18 cellular contexts compared by ENCODE assay signal in the genomic region with DNA sequence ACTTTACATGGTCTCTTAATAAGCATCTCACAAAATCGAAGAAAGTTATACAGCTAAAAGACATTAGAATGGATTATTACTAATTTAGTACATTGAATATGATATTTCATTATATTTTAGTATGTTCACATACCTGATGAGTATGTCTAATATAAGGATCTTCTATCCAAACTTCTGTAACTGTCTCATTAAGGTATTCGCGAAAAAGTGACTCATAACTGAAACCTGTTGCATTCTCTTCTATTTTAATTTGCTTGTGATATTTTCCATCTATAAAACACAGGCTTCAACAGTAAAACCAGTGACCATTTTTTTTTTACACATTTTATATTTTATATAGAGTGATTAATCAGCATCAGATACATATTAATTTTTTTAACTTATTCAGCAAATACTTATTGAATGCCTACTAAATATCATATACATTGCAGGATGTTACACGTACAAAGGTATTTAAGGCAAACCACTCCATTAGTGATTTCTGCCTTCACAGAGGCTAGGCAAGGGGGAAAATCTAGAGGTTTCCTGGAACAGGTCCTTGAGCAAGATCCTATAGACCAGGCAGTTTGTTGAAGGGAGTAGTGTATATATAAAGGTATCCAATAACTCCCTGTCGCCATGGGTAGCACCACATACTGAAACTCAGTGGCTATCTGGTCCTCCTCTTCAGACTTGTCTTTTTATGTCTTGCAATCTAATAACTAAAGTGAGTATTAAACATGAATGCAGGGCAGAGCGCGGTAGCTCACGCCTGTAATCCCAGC. TPM values are rescaled to one million over a fixed set of nuclear protein-coding genes. Genes with fewer than 3 reads are reported as not detected.
"Had no signal": no experiment of that assay in that cellular context is flagged by ENCODE, and none has a peak within 500 bp of the region (broad histone marks: within the 10 kb centered on the region; RNA-seq: fewer than 3 reads in every experiment).

No MANE protein-coding gene starts in this region.

- H3K9me3 Mint-ChIP-seq: activated B cell treated with CpG ODN at 0.5 μM for 24 hours; central memory CD8-positive, alpha-beta T cell; T-cell had no signal

- H3K4me3 Mint-ChIP-seq: activated B cell treated with CpG ODN at 0.5 μM for 24 hours; central memory CD8-positive, alpha-beta T cell; T-cell had no signal

- H3K27me3 ChIP-seq: ascending aorta, suprapubic skin, transverse colon, uterus had no signal

- H3K4me3 ChIP-seq: ascending aorta, coronary artery, lung, suprapubic skin, transverse colon, uterus had no signal

- H3K27ac Mint-ChIP-seq: activated B cell treated with CpG ODN at 0.5 μM for 24 hours had no signal

- H3K27me3 Mint-ChIP-seq: activated B cell treated with CpG ODN at 0.5 μM for 24 hours; central memory CD8-positive, alpha-beta T cell; T-cell had no signal

- H3K4me1 ChIP-seq: ascending aorta, suprapubic skin, transverse colon, uterus had no signal

- H3K27ac ChIP-seq: ascending aorta, coronary artery, suprapubic skin, transverse colon, uterus had no signal

- H3K9me3 ChIP-seq: ascending aorta, suprapubic skin, transverse colon, uterus had no signal

- DNase-seq: activated B cell treated with CpG ODN at 0.5 μM for 24 hours; activated CD4-positive, alpha-beta T cell treated with anti-CD3 and anti-CD28 coated beads for 48 hours; hypothalamus; occipital lobe; posterior cingulate gyrus; retina; stimulated activated naive CD4-positive, alpha-beta T cell treated with Interleukin-2 at 50 U/mL for 16 hours; T-cell; T-helper 9 cell; transverse colon; uterus had no signal

- ATAC-seq: left lobe of liver, SK-N-SH treated with all-trans-retinoic acid at 6 μM for 48 hours, T-cell had no signal

RNA-seq across cellular contexts. Expression of a gene that starts 16.8 kb away (rescaled TPM):
- total RNA-seq: ascending aorta had no signal

RNA-seq across cellular contexts. Expression of a gene that starts 16.8 kb away (rescaled TPM):
- total RNA-seq: ascending aorta had no signal
